In genomic region chr17:47983492-47984223, GRCh38 we compare ENCODE assay signal across 24 cellular contexts. TPM values are rescaled to one million over a fixed set of nuclear protein-coding genes. Genes with fewer than 3 reads are reported as not detected.
DNase-seq lines count a peak whose midpoint lies in the region; ATAC-seq and TF ChIP-seq lines count a peak whose summit lies in the region.
"Had no signal": no experiment of that assay in that cellular context is flagged by ENCODE, and none has a peak within 500 bp of the region (broad histone marks: within the 10 kb centered on the region; RNA-seq: fewer than 3 reads in every experiment).

No MANE protein-coding gene starts in this region.

- H3K9me3 ChIP-seq in RWPE2 (ENCODE audit: severe bottlenecking) (no peaks in the 10 kb centered on the region), mesodermal cell (ENCODE audit: control insufficient read depth, low read length) (no peaks in the 10 kb centered on the region)
- H3K9me3 ChIP-seq: A549, tibial artery had no signal

- peaks cover 66% of the 10 kb centered on the region for H3K4me1 Mint-ChIP-seq in dendritic cell treated with granulocyte-macrophage colony-stimulating factor and Interleukin-4, amounts not matched to agents 40 ng/mL and 50 ng/mL, for 4 days (ENCODE audit: low read depth)
- H3K4me1 Mint-ChIP-seq: memory B cell had no signal

- peak overlapping the region; percentile 83 for H3K27ac Mint-ChIP-seq in dendritic cell treated with granulocyte-macrophage colony-stimulating factor and Interleukin-4, amounts not matched to agents 40 ng/mL and 50 ng/mL, for 4 days
- H3K27ac Mint-ChIP-seq: activated T-cell treated with anti-CD3 and anti-CD28 coated beads, Interleukin-2, amount 50 U/mL, for 72 hours; CD8-positive, alpha-beta T cell; memory B cell; natural killer cell treated with Interleukin-12 subunit alpha and Interleukin-12 subunit beta and Interleukin-15 and Interleukin-18, amount 100 ng/mL, for 72 hours had no signal

- H3K4me3 ChIP-seq in RWPE2 (ENCODE audit: severe bottlenecking) = no peak overlapping the region
- no peak overlapping the region for H3K4me3 ChIP-seq in mesodermal cell (ENCODE audit: extremely low read depth, insufficient read depth, low read length, poor library complexity, severe bottlenecking)
- no peak overlapping the region for H3K4me3 ChIP-seq in H7 (ENCODE audit: insufficient read depth, low read depth, low read length)
- H3K4me3 ChIP-seq: A549, tibial artery had no signal

- H3K36me3 ChIP-seq in RWPE2 (ENCODE audit: low read depth) (peaks cover 50% of the 10 kb centered on the region), mesodermal cell (ENCODE audit: control insufficient read depth, insufficient read depth, low read length) (peaks cover 58% of the 10 kb centered on the region), H7 (replicated peaks; ENCODE audit: control insufficient read depth, insufficient read depth, low read length) (peaks cover 19% of the 10 kb centered on the region)

- peak overlapping the region; percentile 34 for H3K4me3 Mint-ChIP-seq in dendritic cell treated with granulocyte-macrophage colony-stimulating factor and Interleukin-4, amounts not matched to agents 40 ng/mL and 50 ng/mL, for 4 days
- H3K4me3 Mint-ChIP-seq: activated T-cell treated with anti-CD3 and anti-CD28 coated beads, Interleukin-2, amount 50 U/mL, for 72 hours; CD8-positive, alpha-beta T cell; memory B cell; natural killer cell treated with Interleukin-12 subunit alpha and Interleukin-12 subunit beta and Interleukin-15 and Interleukin-18, amount 100 ng/mL, for 72 hours; stimulated activated memory B cell treated with anti-CD40 and anti-IgM and Interleukin-4, amounts not matched to agents 10 μg/mL and 1 μg/mL and 100 μg/mL, for 72 hours had no signal

- DNase-seq in RWPE2 (ENCODE audit: low spot score) (no peak), C1 segment of cervical spinal cord (lab: John Stamatoyannopoulos, UW) (no peak), H7 (no peak), NCI-H1417 (lab: John Stamatoyannopoulos, UW) (no peak)
- DNase-seq: activated CD4-positive, CD25-positive, alpha-beta regulatory T cell; activated CD8-positive, alpha-beta memory T cell treated with anti-CD3 and anti-CD28 coated beads for 24 hours; activated T-cell treated with anti-CD3 and anti-CD28 coated beads, Interleukin-2, amount 50 U/mL, for 72 hours; CD8-positive, alpha-beta T cell; central memory CD4-positive, alpha-beta T cell; effector memory CD4-positive, alpha-beta T cell; NCI-H187; NCI-H446 treated with DMSO at 0.1 percent for 48 hours; NK-92 treated with Interleukin-12 subunit alpha and Interleukin-12 subunit beta, amount 100 ng/mL, for 24 hours; tibial artery had no signal

- peak; percentile 34; the same call in 2 of the 3 replicates for ATAC-seq in RWPE2 (ENCODE audit: low read depth)
- no peak for ATAC-seq in GM21619 (IDR thresholded peaks at IDR 0.05; ENCODE audit: unreplicated experiment)
- ATAC-seq: A549; activated T-cell treated with anti-CD3 and anti-CD28 coated beads, Interleukin-2, amount 50 U/mL, for 72 hours; CD8-positive, alpha-beta T cell; HepG2; natural killer cell treated with Interleukin-12 subunit alpha and Interleukin-12 subunit beta and Interleukin-15 and Interleukin-18, amount 100 ng/mL, for 72 hours; stimulated activated memory B cell treated with anti-CD40 and anti-IgM and Interleukin-4, amounts not matched to agents 10 μg/mL and 1 μg/mL and 100 μg/mL, for 72 hours had no signal

- H3K36me3 Mint-ChIP-seq in dendritic cell treated with granulocyte-macrophage colony-stimulating factor and Interleukin-4, amounts not matched to agents 40 ng/mL and 50 ng/mL, for 4 days (ENCODE audit: low read depth) = peaks cover 71% of the 10 kb centered on the region

- H3K27me3 Mint-ChIP-seq in dendritic cell treated with granulocyte-macrophage colony-stimulating factor and Interleukin-4, amounts not matched to agents 40 ng/mL and 50 ng/mL, for 4 days = peaks cover 9% of the 10 kb centered on the region
- H3K27me3 Mint-ChIP-seq: memory B cell; natural killer cell treated with Interleukin-12 subunit alpha and Interleukin-12 subunit beta and Interleukin-15 and Interleukin-18, amount 100 ng/mL, for 72 hours; stimulated activated memory B cell treated with anti-CD40 and anti-IgM and Interleukin-4, amounts not matched to agents 10 μg/mL and 1 μg/mL and 100 μg/mL, for 72 hours had no signal

- WGBS in mesodermal cell (ENCODE audit: insufficient coverage in 2 of 2), 2 experiments = 86 to 91% methylated on average over 9 to 10 of the region's 11 CpGs

- H3K4me1 ChIP-seq in RWPE2 (ENCODE audit: insufficient read depth, poor library complexity, severe bottlenecking) (no peaks in the 10 kb centered on the region), mesodermal cell (ENCODE audit: control insufficient read depth, insufficient read depth, low read length, poor library complexity, severe bottlenecking) (peaks cover 31% of the 10 kb centered on the region)
- H3K4me1 ChIP-seq: A549, tibial artery had no signal

- H3K9me3 Mint-ChIP-seq in dendritic cell treated with granulocyte-macrophage colony-stimulating factor and Interleukin-4, amounts not matched to agents 40 ng/mL and 50 ng/mL, for 4 days = no peaks in the 10 kb centered on the region
- H3K9me3 Mint-ChIP-seq: activated T-cell treated with anti-CD3 and anti-CD28 coated beads, Interleukin-2, amount 50 U/mL, for 72 hours; CD8-positive, alpha-beta T cell; memory B cell; natural killer cell treated with Interleukin-12 subunit alpha and Interleukin-12 subunit beta and Interleukin-15 and Interleukin-18, amount 100 ng/mL, for 72 hours; stimulated activated memory B cell treated with anti-CD40 and anti-IgM and Interleukin-4, amounts not matched to agents 10 μg/mL and 1 μg/mL and 100 μg/mL, for 72 hours had no signal

- intact Hi-C loops in dendritic cell treated with granulocyte-macrophage colony-stimulating factor and Interleukin-4, amounts not matched to agents 40 ng/mL and 50 ng/mL, for 4 days (cut with micrococcal nuclease) = no loop called here

- no peaks in the 10 kb centered on the region for H3K27me3 ChIP-seq in RWPE2 (ENCODE audit: insufficient read depth, poor library complexity, severe bottlenecking)
- H3K27me3 ChIP-seq in H7 (ENCODE audit: control insufficient read depth, insufficient read depth, low read length) = no peaks in the 10 kb centered on the region
- H3K27me3 ChIP-seq: tibial artery had no signal

- H3K27ac ChIP-seq in C4-2B = peak overlapping the region; percentile 91
- no peak overlapping the region for H3K27ac ChIP-seq in RWPE2 (ENCODE audit: poor library complexity, severe bottlenecking)
- H3K27ac ChIP-seq in mesodermal cell (ENCODE audit: low read depth, low read length, severe bottlenecking) = peak overlapping the region; percentile 29
- H3K27ac ChIP-seq: A549, tibial artery had no signal

- TF ChIP-seq CTCF in C4-2B (conservative IDR thresholded peaks at IDR 0.05) (no peak), RWPE2 (IDR thresholded peaks at IDR 0.05; ENCODE audit: poor library complexity, severe bottlenecking) (no peak)

RNA-seq across cellular contexts. Expression of gene CDK5RAP3, which starts 12.7 kb away (rescaled TPM):
- polyA plus RNA-seq in mesodermal cell (2013, experiment 1 of 2) = 139 TPM
- polyA plus RNA-seq in mesodermal cell (2013, experiment 2 of 2) = 116 TPM
- total RNA-seq in H7 (2014; rRNA removed; shearing (Covaris generic)) = 63.9 and 79.1 TPM in 2 replicates

RNA-seq across cellular contexts. Expression of gene PRR15L, which starts 26.0 kb away (rescaled TPM):
- polyA plus RNA-seq in mesodermal cell (2013, experiment 1 of 2) = not detected
- polyA plus RNA-seq in mesodermal cell (2013, experiment 2 of 2) = not detected
- total RNA-seq in H7 (2014; rRNA removed; shearing (Covaris generic)) = 0.10 TPM in 1 of 2 replicates, not detected in the other
- total RNA-seq: activated T-cell treated with anti-CD3 and anti-CD28 coated beads, Interleukin-2, amount 50 U/mL, for 72 hours; CD8-positive, alpha-beta T cell; natural killer cell treated with Interleukin-12 subunit alpha and Interleukin-12 subunit beta and Interleukin-15 and Interleukin-18, amount 100 ng/mL, for 72 hours; T-helper 1 cell treated with Interleukin-12 subunit alpha and Interleukin-12 subunit beta and Interleukin-4 antibody, amounts not matched to agents 30 ng/mL and 1 ng/mL, for 36 hours had no signal

RNA-seq across cellular contexts. Expression of gene PNPO, which starts 42.3 kb away (rescaled TPM):
- polyA plus RNA-seq in mesodermal cell (2013, experiment 1 of 2) = 9.1 TPM
- 7.9 TPM for polyA plus RNA-seq in mesodermal cell (2013, experiment 2 of 2)
- total RNA-seq in H7 (2014; rRNA removed; shearing (Covaris generic)) = 8.9 and 12.9 TPM in 2 replicates

RNA-seq across cellular contexts. Expression of gene COPZ2, which starts 53.9 kb away (rescaled TPM):
- 5.7 TPM for polyA plus RNA-seq in mesodermal cell (2013, experiment 1 of 2)
- 8.0 TPM for polyA plus RNA-seq in mesodermal cell (2013, experiment 2 of 2)
- not detected in 2 replicates for total RNA-seq in H7 (2014; rRNA removed; shearing (Covaris generic))
